In genomic region chr1:117605164-117605810, GRCh38 we compare ENCODE assay signal across 8 cellular contexts. TPM values are rescaled to one million over a fixed set of nuclear protein-coding genes. Genes with fewer than 3 reads are reported as not detected.
A peak's percentile ranks its signal among the peaks of the same experiment; 100 is the strongest.
DNase-seq lines count a peak whose midpoint lies in the region; ATAC-seq and TF ChIP-seq lines count a peak whose summit lies in the region.

No MANE protein-coding gene starts in this region.

- H3K4me1 Mint-ChIP-seq in activated CD4-positive, alpha-beta memory T cell treated with anti-CD3 and anti-CD28 coated beads, Interleukin-2, amount 10 ng/mL, durations not matched to agents 7 days and 5 days, result peaks cover 38% of the 10 kb centered on the region

- POLR2A ChIA-PET in activated CD4-positive, alpha-beta memory T cell treated with anti-CD3 and anti-CD28 coated beads, Interleukin-2, amount 10 ng/mL, durations not matched to agents 7 days and 5 days (lab: Charles Lee), result interaction anchor here (1.1 to 20.6 kb wide), 10 partner anchors 12 to 545 kb away, joined by 3 to 512 read pairs (median 12); partner anchors contain the start of gene TTF2

- ATAC-seq in GM18873 (IDR thresholded peaks at IDR 0.05; ENCODE audit: low FRiP score, unreplicated experiment) (peak; percentile 30), HG03103 (IDR thresholded peaks at IDR 0.05; ENCODE audit: low read depth, unreplicated experiment) (peak; percentile 7), heart right ventricle (peak; percentile 0 to 33 (median 14))

- 1% methylated on average over 32 of the region's 32 CpGs for WGBS in heart right ventricle, 2 donors

- no peaks in the 10 kb centered on the region for H3K36me3 ChIP-seq in heart right ventricle

- H3K27me3 ChIP-seq in heart right ventricle, result peaks cover 0 to 4% (median 0%) of the 10 kb centered on the region in 7 donors

- intact Hi-C loops in heart right ventricle (cut with DNase I), result loop anchor here in 8 of 10 donors (1.0 to 10.0 kb wide), 8 partner anchors 67 to 240 kb away; partner anchors contain the start of gene MAN1A2 (in 2 of the 8)

- peak overlapping the region; percentile 97 for H3K4me3 Mint-ChIP-seq in activated CD4-positive, alpha-beta memory T cell treated with anti-CD3 and anti-CD28 coated beads, Interleukin-2, amount 10 ng/mL, durations not matched to agents 7 days and 5 days

- peak overlapping the region; percentile 76 for H3K27ac Mint-ChIP-seq in activated CD4-positive, alpha-beta memory T cell treated with anti-CD3 and anti-CD28 coated beads, Interleukin-2, amount 10 ng/mL, durations not matched to agents 7 days and 5 days

- TF ChIP-seq CTCF in AG09309 (IDR thresholded peaks at IDR 0.05; ENCODE audit: control insufficient read depth, insufficient read depth, low read depth, low read length, missing control alignments) (no peak), heart right ventricle (IDR thresholded peaks at IDR 0.05) (no peak)

- no peaks in the 10 kb centered on the region for H3K9me3 ChIP-seq in heart right ventricle

- peaks cover 6 to 48% (median 26%) of the 10 kb centered on the region in 9 donors for H3K4me1 ChIP-seq in heart right ventricle

- peaks cover 36% of the 10 kb centered on the region for H3K36me3 Mint-ChIP-seq in activated CD4-positive, alpha-beta memory T cell treated with anti-CD3 and anti-CD28 coated beads, Interleukin-2, amount 10 ng/mL, durations not matched to agents 7 days and 5 days (ENCODE audit: low read depth)

- DNase-seq in AG09309 (ENCODE audit: low read depth), result no peak
- DNase-seq in activated CD4-positive, alpha-beta memory T cell treated with anti-CD3 and anti-CD28 coated beads, Interleukin-2, amount 10 ng/mL, durations not matched to agents 7 days and 5 days, result no peak
- peak; percentile 22 to 24 for DNase-seq in heart right ventricle
- DNase-seq in putamen (ENCODE audit: low spot score), result peak; percentile 24
- DNase-seq in SIG-M5 (lab: John Stamatoyannopoulos, UW), result no peak
- no peak for DNase-seq in GM19238 (ENCODE audit: insufficient read length, low spot score)

- peak overlapping the region in 9 of 10 donors; percentile 44 to 90 (median 82) for H3K27ac ChIP-seq in heart right ventricle

- peaks cover 17% of the 10 kb centered on the region for H3K27me3 Mint-ChIP-seq in activated CD4-positive, alpha-beta memory T cell treated with anti-CD3 and anti-CD28 coated beads, Interleukin-2, amount 10 ng/mL, durations not matched to agents 7 days and 5 days

- CTCF ChIA-PET in activated CD4-positive, alpha-beta memory T cell treated with anti-CD3 and anti-CD28 coated beads, Interleukin-2, amount 10 ng/mL, durations not matched to agents 7 days and 5 days (lab: Charles Lee), result interaction anchor here (1.5 to 4.7 kb wide), 4 partner anchors 39 to 149 kb away, joined by 4 to 66 read pairs (median 16); no protein-coding TSS in a partner anchor

- peak overlapping the region; percentile 51 for H3K4me3 ChIP-seq in AG09309 (ENCODE audit: control insufficient read depth, low read depth, low read length)
- H3K4me3 ChIP-seq in heart right ventricle, result peak overlapping the region; percentile 57 to 94 (median 82)

- H3K9me3 Mint-ChIP-seq in activated CD4-positive, alpha-beta memory T cell treated with anti-CD3 and anti-CD28 coated beads, Interleukin-2, amount 10 ng/mL, durations not matched to agents 7 days and 5 days, result no peaks in the 10 kb centered on the region

RNA-seq across cellular contexts. Expression of gene TENT5C, which starts 0.6 kb away (rescaled TPM):
- 10 to 100 TPM; 64.5 to 66.1 TPM for total RNA-seq in activated CD4-positive, alpha-beta memory T cell treated with anti-CD3 and anti-CD28 coated beads, Interleukin-2, amount 10 ng/mL, durations not matched to agents 7 days and 5 days
- 10 to 100 TPM in 6 of 10 donors, 1 to 10 TPM in 4; 3.1 to 23.1 (median 13.0) TPM for total RNA-seq in heart right ventricle
- polyA plus RNA-seq in heart right ventricle, result 1 to 10 TPM; 3.1 to 4.0 TPM

Comparison
In these comparisons a context has a peak if more than half of its experiments do, and no peak if none do; other contexts are left out.
1. DNase-seq: peak in heart right ventricle (2 of 2) and putamen (single experiment); none in AG09309 (single experiment), activated CD4-positive, alpha-beta memory T cell treated with anti-CD3 and anti-CD28 coated beads, Interleukin-2, amount 10 ng/mL, durations not matched to agents 7 days and 5 days (single experiment), SIG-M5 (single experiment) and GM19238 (single experiment).
2. Peak in every context shown above with its lines, with median percentiles within 50 percentile points of each other: ATAC-seq.